In the genomic region with DNA sequence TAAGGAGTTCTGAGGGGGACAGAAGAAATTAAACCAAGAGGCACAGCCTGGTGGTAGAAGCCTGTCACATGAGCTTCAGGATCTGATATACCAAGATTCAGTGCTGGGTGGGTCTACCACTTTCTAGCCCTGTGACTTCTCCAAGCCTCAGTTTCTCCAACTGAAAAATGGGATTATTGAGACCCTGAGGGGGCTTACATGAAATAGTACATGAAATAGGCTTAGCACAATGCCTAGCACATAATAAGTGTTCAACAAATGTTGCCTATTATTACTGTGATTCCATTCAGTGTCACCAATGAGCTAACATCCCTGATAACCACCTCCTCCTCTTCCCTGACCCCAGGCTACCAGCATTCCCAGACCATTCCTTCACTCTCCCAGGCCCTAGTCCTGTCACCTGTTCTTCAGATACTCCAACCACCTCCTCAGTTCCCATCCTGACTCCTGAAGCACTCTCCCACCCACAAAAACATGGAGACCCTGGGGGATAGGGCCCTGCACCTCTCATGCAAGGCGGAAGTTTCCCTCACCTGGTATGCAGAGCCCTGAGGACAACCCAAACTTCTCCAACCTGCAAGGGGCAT, we compare ENCODE assay signal across 8 cellular contexts. TPM values are rescaled to one million over a fixed set of nuclear protein-coding genes. Genes with fewer than 3 reads are reported as not detected.
A peak's percentile ranks its signal among the peaks of the same experiment; 100 is the strongest.
DNase-seq lines count a peak whose midpoint lies in the region; ATAC-seq and TF ChIP-seq lines count a peak whose summit lies in the region.

No MANE protein-coding gene starts in this region.

- TF ChIP-seq CTCF in ascending aorta (IDR thresholded peaks at IDR 0.05), result no peak
- no peak for TF ChIP-seq CTCF in left lung (IDR thresholded peaks at IDR 0.05)

- intact Hi-C loops in activated CD4-positive, alpha-beta T cell treated with anti-CD3 and anti-CD28 coated beads, Interleukin-2, amount 10 ng/mL, durations not matched to agents 24 days and 14 days (cut with micrococcal nuclease), result no loop called here
- intact Hi-C loops in ascending aorta (cut with DNase I), result loop anchor here (1.0 to 10.0 kb wide), 3 partner anchors 12 to 344 kb away; no protein-coding TSS in a partner anchor
- intact Hi-C loops in left lung (cut with DNase I), result no loop called here

- H3K36me3 Mint-ChIP-seq in activated CD4-positive, alpha-beta T cell treated with anti-CD3 and anti-CD28 coated beads, Interleukin-2, amount 10 ng/mL, durations not matched to agents 24 days and 14 days (ENCODE audit: low read depth), result peaks cover 38% of the 10 kb centered on the region

- H3K4me3 ChIP-seq in ascending aorta (peak overlapping the region; percentile 90 to 94), left lung (peak overlapping the region; percentile 70 to 71)

- H3K27me3 ChIP-seq in ascending aorta (no peaks in the 10 kb centered on the region), left lung (no peaks in the 10 kb centered on the region)

- no peak for ATAC-seq in left lung
- no peak for ATAC-seq in GM21723 (IDR thresholded peaks at IDR 0.05; ENCODE audit: unreplicated experiment)

- H3K9me3 Mint-ChIP-seq in activated CD4-positive, alpha-beta T cell treated with anti-CD3 and anti-CD28 coated beads, Interleukin-2, amount 10 ng/mL, durations not matched to agents 24 days and 14 days, result no peaks in the 10 kb centered on the region

- peaks cover 40% of the 10 kb centered on the region for H3K4me1 Mint-ChIP-seq in activated CD4-positive, alpha-beta T cell treated with anti-CD3 and anti-CD28 coated beads, Interleukin-2, amount 10 ng/mL, durations not matched to agents 24 days and 14 days

- peak overlapping the region; percentile 83 for H3K4me3 Mint-ChIP-seq in activated CD4-positive, alpha-beta T cell treated with anti-CD3 and anti-CD28 coated beads, Interleukin-2, amount 10 ng/mL, durations not matched to agents 24 days and 14 days

- H3K4me1 ChIP-seq in ascending aorta (peaks cover 12 to 41% of the 10 kb centered on the region in 2 donors), left lung (peaks cover 38 to 72% of the 10 kb centered on the region in 2 donors)

- peaks cover 21 to 42% of the 10 kb centered on the region in 2 donors for H3K36me3 ChIP-seq in ascending aorta
- H3K36me3 ChIP-seq in left lung, result peaks cover 0 to 42% of the 10 kb centered on the region in 2 donors

- H3K9me3 ChIP-seq in ascending aorta, result no peaks in the 10 kb centered on the region
- no peaks in the 10 kb centered on the region for H3K9me3 ChIP-seq in left lung

- H3K27ac ChIP-seq in ascending aorta (peak overlapping the region; percentile 94 to 98), left lung (peak overlapping the region; percentile 95 to 96), temporal lobe (ENCODE audit: low read depth, low read length) (peak overlapping the region; percentile 74)

- no peaks in the 10 kb centered on the region for H3K27me3 Mint-ChIP-seq in activated CD4-positive, alpha-beta T cell treated with anti-CD3 and anti-CD28 coated beads, Interleukin-2, amount 10 ng/mL, durations not matched to agents 24 days and 14 days

- H3K27ac Mint-ChIP-seq in activated CD4-positive, alpha-beta T cell treated with anti-CD3 and anti-CD28 coated beads, Interleukin-2, amount 10 ng/mL, durations not matched to agents 24 days and 14 days, result no peak overlapping the region

- DNase-seq in activated CD4-positive, alpha-beta T cell treated with anti-CD3 and anti-CD28 coated beads, Interleukin-2, amount 10 ng/mL, durations not matched to agents 24 days and 14 days, result no peak
- no peak for DNase-seq in activated CD4-positive, alpha-beta T cell treated with anti-CD3 and anti-CD28 coated beads for 4 hours
- DNase-seq in ascending aorta (ENCODE audit: low spot score in 2 of 2), result no peak
- DNase-seq in left lung, result no peak
- no peak for DNase-seq in D341Med (ENCODE audit: low spot score)
- DNase-seq in HuH-7 (ENCODE audit: low spot score), result no peak

RNA-seq across cellular contexts. Expression of a gene that starts 1.8 kb away (rescaled TPM):
- total RNA-seq in activated CD4-positive, alpha-beta T cell treated with anti-CD3 and anti-CD28 coated beads, Interleukin-2, amount 10 ng/mL, durations not matched to agents 24 days and 14 days, result 23.7 and 24.2 TPM in 2 replicates
- 131 TPM for total RNA-seq in ascending aorta
- total RNA-seq in left lung, result 100 to 1,000 TPM; 156 to 203 TPM
- total RNA-seq in temporal lobe, result 13.5 TPM

RNA-seq across cellular contexts. Expression of a gene that starts 12.7 kb away (rescaled TPM):
- total RNA-seq in activated CD4-positive, alpha-beta T cell treated with anti-CD3 and anti-CD28 coated beads, Interleukin-2, amount 10 ng/mL, durations not matched to agents 24 days and 14 days, result 253 and 256 TPM in 2 replicates
- total RNA-seq in ascending aorta (110 TPM), left lung (10 to 100 TPM; 57.3 to 86.3 TPM), temporal lobe (45.2 TPM)

RNA-seq across cellular contexts. Expression of a gene that starts 15.2 kb away (rescaled TPM):
- total RNA-seq in activated CD4-positive, alpha-beta T cell treated with anti-CD3 and anti-CD28 coated beads, Interleukin-2, amount 10 ng/mL, durations not matched to agents 24 days and 14 days, result not detected in 2 replicates
- total RNA-seq in ascending aorta (not detected), left lung (not detected), temporal lobe (not detected)

RNA-seq across cellular contexts. Expression of a gene that starts 58.0 kb away (rescaled TPM):
- total RNA-seq in activated CD4-positive, alpha-beta T cell treated with anti-CD3 and anti-CD28 coated beads, Interleukin-2, amount 10 ng/mL, durations not matched to agents 24 days and 14 days, result not detected in 2 replicates
- total RNA-seq in ascending aorta (not detected), left lung (not detected), temporal lobe (not detected)
